ENCODE assay signal across 26 cellular contexts in genomic region chr2:123043458-123043857, GRCh38.
"Had no signal": no experiment of that assay in that cellular context is flagged by ENCODE, and none has a peak within 500 bp of the region (broad histone marks: within the 10 kb centered on the region; RNA-seq: fewer than 3 reads in every experiment).

No MANE protein-coding gene starts in this region.

- H3K36me3 ChIP-seq: colonic mucosa, esophagus muscularis mucosa, esophagus squamous epithelium, gastrocnemius medialis, gastroesophageal sphincter, heart left ventricle, heart right ventricle had no signal

- H3K4me3 Mint-ChIP-seq: dendritic cell treated with granulocyte-macrophage colony-stimulating factor and Interleukin-4, amounts not matched to agents 40 ng/mL and 50 ng/mL, for 4 days; effector memory CD8-positive, alpha-beta T cell; endodermal cell had no signal

- H3K4me1 ChIP-seq: colonic mucosa, esophagus muscularis mucosa, esophagus squamous epithelium, foreskin keratinocyte, gastrocnemius medialis, gastroesophageal sphincter, heart left ventricle, heart right ventricle had no signal

- H3K9me3 Mint-ChIP-seq: dendritic cell treated with granulocyte-macrophage colony-stimulating factor and Interleukin-4, amounts not matched to agents 40 ng/mL and 50 ng/mL, for 4 days; endodermal cell had no signal

- H3K9me3 ChIP-seq: colonic mucosa, esophagus muscularis mucosa, esophagus squamous epithelium, gastrocnemius medialis, gastroesophageal sphincter had no signal

- DNase-seq: colonic mucosa; cortex of kidney; dermis blood vessel endothelial cell; dorsolateral prefrontal cortex; effector CD4-positive, alpha-beta T cell; effector CD8-positive, alpha-beta T cell; effector memory CD4-positive, alpha-beta T cell; effector memory CD8-positive, alpha-beta T cell; endodermal cell; erythroblast; esophagus squamous epithelium; foreskin fibroblast; foreskin keratinocyte; foreskin melanocyte; gastrocnemius medialis; glutamatergic neuron; head of caudate nucleus; heart left ventricle; heart right ventricle had no signal

- H3K27ac Mint-ChIP-seq: dendritic cell treated with granulocyte-macrophage colony-stimulating factor and Interleukin-4, amounts not matched to agents 40 ng/mL and 50 ng/mL, for 4 days; effector memory CD8-positive, alpha-beta T cell; endodermal cell had no signal

- H3K4me3 ChIP-seq: colonic mucosa, coronary artery, dorsolateral prefrontal cortex, esophagus muscularis mucosa, esophagus squamous epithelium, gastrocnemius medialis, gastroesophageal sphincter, heart left ventricle, heart right ventricle had no signal

- ATAC-seq: effector memory CD8-positive, alpha-beta T cell; foreskin keratinocyte; gastrocnemius medialis; gastroesophageal sphincter; heart left ventricle; heart right ventricle had no signal

- H3K27me3 Mint-ChIP-seq: dendritic cell treated with granulocyte-macrophage colony-stimulating factor and Interleukin-4, amounts not matched to agents 40 ng/mL and 50 ng/mL, for 4 days; effector memory CD8-positive, alpha-beta T cell had no signal

- FAIRE-seq: colon, endothelial cell of umbilical vein had no signal

- H3K27me3 ChIP-seq: colonic mucosa, dorsolateral prefrontal cortex, esophagus muscularis mucosa, esophagus squamous epithelium, foreskin keratinocyte, gastrocnemius medialis, gastroesophageal sphincter, heart left ventricle, heart right ventricle had no signal

- H3K27ac ChIP-seq: colonic mucosa, coronary artery, dorsolateral prefrontal cortex, epithelial cell of prostate, esophagus muscularis mucosa, esophagus squamous epithelium, foreskin keratinocyte, gastrocnemius medialis, gastroesophageal sphincter, heart left ventricle, heart right ventricle had no signal
